Comparison of ENCODE assay signal across 18 cellular contexts in genomic region chr1:192529031-192529755, GRCh38. TPM values are rescaled to one million over a fixed set of nuclear protein-coding genes. Genes with fewer than 3 reads are reported as not detected.
A peak's percentile ranks its signal among the peaks of the same experiment; 100 is the strongest.
DNase-seq lines count a peak whose midpoint lies in the region; ATAC-seq and TF ChIP-seq lines count a peak whose summit lies in the region.
"Had no signal": no experiment of that assay in that cellular context is flagged by ENCODE, and none has a peak within 500 bp of the region (broad histone marks: within the 10 kb centered on the region; RNA-seq: fewer than 3 reads in every experiment).

No MANE protein-coding gene starts in this region.

- H3K27me3 Mint-ChIP-seq in HFFc6 (ENCODE audit: insufficient read depth), result no peaks in the 10 kb centered on the region
- H3K27me3 Mint-ChIP-seq in natural killer cell (ENCODE audit: low read depth in 2 of 2), result no peaks in the 10 kb centered on the region
- no peaks in the 10 kb centered on the region for H3K27me3 Mint-ChIP-seq in CD4-positive, alpha-beta memory T cell

- H3K4me1 Mint-ChIP-seq in HFFc6 (ENCODE audit: low read depth), result peaks cover 48% of the 10 kb centered on the region
- H3K4me1 Mint-ChIP-seq in natural killer cell, result peaks cover 31 to 40% of the 10 kb centered on the region in 2 donors
- H3K4me1 Mint-ChIP-seq in CD4-positive, alpha-beta memory T cell, result peaks cover 17 to 33% (median 23%) of the 10 kb centered on the region in 4 donors
- H3K4me1 Mint-ChIP-seq: brain had no signal

- no peaks in the 10 kb centered on the region for H3K36me3 Mint-ChIP-seq in HFFc6 (ENCODE audit: low read depth)
- no peaks in the 10 kb centered on the region for H3K36me3 Mint-ChIP-seq in natural killer cell
- H3K36me3 Mint-ChIP-seq in CD4-positive, alpha-beta memory T cell, result no peaks in the 10 kb centered on the region
- H3K36me3 Mint-ChIP-seq: brain; naive thymus-derived CD8-positive, alpha-beta T cell had no signal

- peak overlapping the region; percentile 82; the same call in 1 of the 2 replicates for H3K27ac ChIP-seq in ACC112 (ENCODE audit: low read depth, low read length)
- peak overlapping the region; percentile 74 for H3K27ac ChIP-seq in caudate nucleus (ENCODE audit: low read depth, low read length)
- H3K27ac ChIP-seq in gastrocnemius medialis, result no peak overlapping the region
- H3K27ac ChIP-seq in CD4-positive, alpha-beta memory T cell (ENCODE audit: low read depth, low read length), result no peak overlapping the region
- H3K27ac ChIP-seq: testis had no signal

- in situ Hi-C loops in gastrocnemius medialis (cut with MboI; ENCODE audit: low sequenced_read_pairs in 4 of 4), result no loop called here

- CTCF ChIA-PET in CD4-positive, alpha-beta memory T cell (lab: Charles Lee; ENCODE audit: partially characterized antibody), result interaction anchor here (1.0 to 2.0 kb wide), 3 partner anchors 10 to 52 kb away, joined by 4 to 5 read pairs (median 5); no protein-coding TSS in a partner anchor

- H3K27ac Mint-ChIP-seq in HFFc6, result peak overlapping the region; percentile 69
- H3K27ac Mint-ChIP-seq in natural killer cell, result peak overlapping the region; percentile 8 to 21
- no peak overlapping the region for H3K27ac Mint-ChIP-seq in CD4-positive, alpha-beta memory T cell

- H3K4me3 Mint-ChIP-seq in HFFc6 (peak overlapping the region; percentile 68), natural killer cell (no peak overlapping the region)
- no peak overlapping the region for H3K4me3 Mint-ChIP-seq in CD4-positive, alpha-beta memory T cell
- H3K4me3 Mint-ChIP-seq: brain; naive thymus-derived CD8-positive, alpha-beta T cell had no signal

- intact Hi-C loops in natural killer cell (cut with micrococcal nuclease), result no loop called here
- intact Hi-C loops in gastrocnemius medialis (cut with DNase I; ENCODE audit: low total_unique reads), result no loop called here
- intact Hi-C loops in CD4-positive, alpha-beta memory T cell (cut with micrococcal nuclease), result no loop called here

- no peaks in the 10 kb centered on the region for H3K27me3 ChIP-seq in ACC112 (ENCODE audit: insufficient read depth, low read length)
- no peaks in the 10 kb centered on the region for H3K27me3 ChIP-seq in gastrocnemius medialis
- H3K27me3 ChIP-seq in CD4-positive, alpha-beta memory T cell (ENCODE audit: insufficient read depth, low read length), result no peaks in the 10 kb centered on the region
- H3K27me3 ChIP-seq: testis had no signal

- H2AFZ ChIP-seq in ACC112 (ENCODE audit: low read length, unreplicated experiment), result no peak overlapping the region

- DNase-seq in HFFc6 (peak; percentile 17), caudate nucleus (lab: John Stamatoyannopoulos, UW) (no peak), natural killer cell (no peak), gastrocnemius medialis (no peak), NCI-H748 (lab: John Stamatoyannopoulos, UW; ENCODE audit: unreplicated experiment) (no peak)
- no peak for DNase-seq in CD4-positive, alpha-beta memory T cell
- no peak for DNase-seq in activated CD4-positive, alpha-beta T cell treated with anti-CD3 and anti-CD28 coated beads for 1 hour
- DNase-seq: activated CD4-positive, alpha-beta T cell treated with anti-CD3 and anti-CD28 coated beads, Interleukin-2, amount 50 U/mL, for 4 hours; activated effector memory CD4-positive, alpha-beta T cell treated with anti-CD3 and anti-CD28 coated beads, Interleukin-2, amount 50 U/mL, for 16 hours; effector CD4-positive, alpha-beta T cell; left ventricle myocardium superior; naive thymus-derived CD8-positive, alpha-beta T cell; NCI-H187; NCI-H82; testis had no signal

- no peak for TF ChIP-seq POLR2A in gastrocnemius medialis (IDR thresholded peaks at IDR 0.05)

- ATAC-seq in natural killer cell, result no peak
- no peak for ATAC-seq in gastrocnemius medialis
- ATAC-seq: naive thymus-derived CD8-positive, alpha-beta T cell had no signal

- H3K4me1 ChIP-seq in ACC112 (ENCODE audit: control insufficient read depth, insufficient read depth, low read length, unreplicated experiment) (peaks cover 23% of the 10 kb centered on the region), gastrocnemius medialis (no peaks in the 10 kb centered on the region)
- H3K4me1 ChIP-seq in CD4-positive, alpha-beta memory T cell (ENCODE audit: insufficient read depth, low read length), result peaks cover 18% of the 10 kb centered on the region
- H3K4me1 ChIP-seq: testis had no signal

- TF ChIP-seq CTCF in HFFc6 (IDR thresholded peaks at IDR 0.05) (no peak), natural killer cell (IDR thresholded peaks at IDR 0.05) (no peak), gastrocnemius medialis (IDR thresholded peaks at IDR 0.05 in 4 of 5, conservative IDR thresholded peaks at IDR 0.05 in 1 of 5) (no peak)

- POLR2A ChIA-PET in CD4-positive, alpha-beta memory T cell (lab: Charles Lee; ENCODE audit: partially characterized antibody), result interaction anchor here (0.8 kb wide), 1 partner anchor 12 kb away, joined by 5 read pairs; no protein-coding TSS in a partner anchor

- H3K79me2 ChIP-seq in ACC112 (ENCODE audit: control insufficient read depth, insufficient read depth, low read length, unreplicated experiment), result no peaks in the 10 kb centered on the region

- H3K4me3 ChIP-seq in ACC112 (ENCODE audit: low read depth, low read length) (no peak overlapping the region), gastrocnemius medialis (no peak overlapping the region)
- H3K4me3 ChIP-seq in CD4-positive, alpha-beta memory T cell (ENCODE audit: low read length in 2 of 2), result no peak overlapping the region
- H3K4me3 ChIP-seq: testis had no signal

- no peaks in the 10 kb centered on the region for H3K9me3 ChIP-seq in gastrocnemius medialis
- H3K9me3 ChIP-seq in CD4-positive, alpha-beta memory T cell (ENCODE audit: control insufficient read depth in 1 of 2, low read length in 2 of 2), result no peaks in the 10 kb centered on the region
- H3K9me3 ChIP-seq: testis had no signal

- H3K9me3 Mint-ChIP-seq in HFFc6 (no peaks in the 10 kb centered on the region), natural killer cell (no peaks in the 10 kb centered on the region)
- H3K9me3 Mint-ChIP-seq in CD4-positive, alpha-beta memory T cell, result peaks cover 0 to 4% (median 0%) of the 10 kb centered on the region in 8 donors

- H3K36me3 ChIP-seq in ACC112 (ENCODE audit: insufficient read depth, low read length), result no peaks in the 10 kb centered on the region
- H3K36me3 ChIP-seq in gastrocnemius medialis, result no peaks in the 10 kb centered on the region
- no peaks in the 10 kb centered on the region for H3K36me3 ChIP-seq in CD4-positive, alpha-beta memory T cell (ENCODE audit: insufficient read depth, low read length)

RNA-seq across cellular contexts. Expression of gene RGS1, which starts 46.4 kb away (rescaled TPM):
- total RNA-seq in HFFc6 (2021; fragmentation: NEBNext Ultra II Directional; extraction: Animal tissue kit (Norgen Biotek cat#: 25700)), result not detected
- 100 to 1,000 TPM; 306 to 365 (median 343) TPM for total RNA-seq in natural killer cell
- 1 to 10 TPM; 1.0 to 4.9 (median 3.5) TPM for total RNA-seq in gastrocnemius medialis
- 10 to 100 TPM in 1 of 2 experiments, 1 to 10 TPM in 1; 9.9 to 12.0 TPM for total RNA-seq in CD4-positive, alpha-beta memory T cell
- 100 to 1,000 TPM in 1 of 2 donors, 10 to 100 TPM in 1; 17.7 to 120 TPM for polyA plus RNA-seq in CD4-positive, alpha-beta memory T cell
- total RNA-seq: MCF 10A had no signal

Comparison
In these comparisons a context has a peak if more than half of its experiments do, and no peak if none do; other contexts are left out.
1. H3K27ac ChIP-seq: peak in ACC112 (single experiment) and caudate nucleus (single experiment); none in gastrocnemius medialis (0 of 4) and CD4-positive, alpha-beta memory T cell (single experiment).
2. H3K27ac Mint-ChIP-seq: peak in HFFc6 (single experiment) and natural killer cell (2 of 2); none in CD4-positive, alpha-beta memory T cell (0 of 7).
3. RNA of gene RGS1, which starts 46.4 kb away (total RNA-seq): 306 to 365 TPM in natural killer cell; 9.9 to 12.0 TPM in CD4-positive, alpha-beta memory T cell, 1.0 to 4.9 TPM in gastrocnemius medialis and not detected in HFFc6; every median in the first group is over 10 times any median in the second.